ENCODE assay signal across 8 cellular contexts in the genomic region with DNA sequence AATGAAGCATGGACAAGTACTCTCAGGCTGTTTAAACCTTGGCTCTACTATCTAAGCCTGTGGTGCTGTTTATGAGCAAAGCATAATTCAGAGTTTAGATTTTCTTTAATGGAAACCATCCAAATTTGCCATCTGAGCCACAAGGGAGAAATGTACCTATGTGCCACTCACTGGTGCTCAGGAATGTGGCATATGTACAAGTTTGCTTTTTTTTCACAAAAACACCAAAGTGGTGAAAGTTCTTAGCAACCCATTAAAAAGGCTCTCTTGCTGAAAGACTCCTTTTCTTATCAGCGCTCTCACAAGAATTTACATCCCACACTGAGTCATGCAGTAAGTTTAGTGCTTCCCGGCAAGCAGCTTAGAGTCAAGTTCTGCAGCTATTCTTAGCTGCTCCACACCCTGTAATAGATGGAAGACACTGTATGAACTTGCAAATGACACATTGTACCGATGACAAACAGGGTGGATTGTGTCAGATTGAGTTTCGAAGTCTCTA. TPM values are rescaled to one million over a fixed set of nuclear protein-coding genes. Genes with fewer than 3 reads are reported as not detected.
DNase-seq lines count a peak whose midpoint lies in the region; ATAC-seq, FAIRE-seq and TF ChIP-seq lines count a peak whose summit lies in the region.

No MANE protein-coding gene starts in this region.

- H3K4me1 Mint-ChIP-seq in endothelial cell (ENCODE audit: unreplicated experiment) = no peaks in the 10 kb centered on the region

- no peaks in the 10 kb centered on the region for H3K27me3 ChIP-seq in heart right ventricle

- no peak for TF ChIP-seq CTCF in heart right ventricle (IDR thresholded peaks at IDR 0.05)
- TF ChIP-seq CTCF in endothelial cell (IDR thresholded peaks at IDR 0.05; ENCODE audit: unreplicated experiment) = no peak
- no peak for TF ChIP-seq CTCF in GM10248 (IDR thresholded peaks at IDR 0.05; ENCODE audit: control extremely low read depth, extremely low read depth, low read depth, missing control alignments)

- peak; percentile 99 for FAIRE-seq in H54 (lab: Jason Lieb, UNC)
- FAIRE-seq in GM19239 (lab: Jason Lieb, UNC) = no peak

- H3K36me3 ChIP-seq in heart right ventricle = no peaks in the 10 kb centered on the region

- 6 to 17% methylated on average over 4 of the region's 4 CpGs for WGBS in heart right ventricle, 2 donors

- H3K27ac ChIP-seq in heart right ventricle = peak overlapping the region; percentile 42 to 84 (median 72)

- H3K36me3 Mint-ChIP-seq in endothelial cell (ENCODE audit: low read depth, unreplicated experiment) = no peaks in the 10 kb centered on the region

- TF ChIP-seq POLR2A in H54 (IDR thresholded peaks at IDR 0.05; ENCODE audit: low read depth, low read length) = no peak

- DNase-seq in H54 (ENCODE audit: insufficient read length, low spot score) (peak; percentile 19), T1000 (lab: John Stamatoyannopoulos, UW) (peak; percentile 35), heart right ventricle (peak in 1 of 2 donors; percentile 62), skeletal muscle cell (ENCODE audit: low read depth) (peak; percentile 80), GM19239 (ENCODE audit: insufficient read length, low spot score) (no peak), endothelial cell (ENCODE audit: low spot score) (no peak), GM10248 (ENCODE audit: extremely low spot score) (no peak)

- H3K4me1 ChIP-seq in heart right ventricle = peaks cover 0 to 67% (median 35%) of the 10 kb centered on the region in 9 donors

- CTCF ChIA-PET in GM10248 (lab: Yijun Ruan, JAX) = no interaction called here

- ATAC-seq in heart right ventricle (peak; percentile 84 to 97 (median 92)), GM18858 (IDR thresholded peaks at IDR 0.05; ENCODE audit: unreplicated experiment) (no peak)

- H3K4me3 ChIP-seq in heart right ventricle (peak overlapping the region in 7 of 10 donors; percentile 8 to 32 (median 20)), skeletal muscle cell (ENCODE audit: low read depth, low read length) (no peak overlapping the region)

- H3K27me3 Mint-ChIP-seq in endothelial cell (ENCODE audit: unreplicated experiment) = no peaks in the 10 kb centered on the region

- POLR2A ChIA-PET in GM10248 (lab: Yijun Ruan, JAX) = no interaction called here

- no peaks in the 10 kb centered on the region for H3K9me3 Mint-ChIP-seq in endothelial cell (ENCODE audit: unreplicated experiment)

- H3K27ac Mint-ChIP-seq in endothelial cell (ENCODE audit: unreplicated experiment) = no peak overlapping the region

- H3K9me3 ChIP-seq in heart right ventricle = no peaks in the 10 kb centered on the region

- intact Hi-C loops in heart right ventricle (cut with DNase I) = no loop called here

- H3K4me3 Mint-ChIP-seq in endothelial cell (ENCODE audit: unreplicated experiment) = no peak overlapping the region

RNA-seq across cellular contexts. Expression of a gene that starts 57.3 kb away (rescaled TPM):
- total RNA-seq in heart right ventricle (100 to 1,000 TPM; 356 to 486 (median 399) TPM), endothelial cell (ENCODE audit: unreplicated experiment) (not detected)
- 100 to 1,000 TPM; 102 to 153 TPM for polyA plus RNA-seq in heart right ventricle

Comparison
In these comparisons a context has a peak if more than half of its experiments do, and no peak if none do; other contexts are left out.
1. DNase-seq: peak in H54 (single experiment), T1000 (single experiment) and skeletal muscle cell (single experiment); none in GM19239 (single experiment), endothelial cell (single experiment) and GM10248 (single experiment).
2. RNA of a gene that starts 57.3 kb away (total RNA-seq): 356 to 486 TPM in heart right ventricle; not detected in endothelial cell (single experiment); every median in the first group is over 100 times any median in the second.